10 cellular contexts compared by ENCODE assay signal in genomic region chrX:71542411-71542810, GRCh38. TPM values are rescaled to one million over a fixed set of nuclear protein-coding genes. Genes with fewer than 3 reads are reported as not detected.
A peak's percentile ranks its signal among the peaks of the same experiment; 100 is the strongest.
DNase-seq lines count a peak whose midpoint lies in the region; ATAC-seq, FAIRE-seq and TF ChIP-seq lines count a peak whose summit lies in the region.
"Had no signal": no experiment of that assay in that cellular context is flagged by ENCODE, and none has a peak within 500 bp of the region (broad histone marks: within the 10 kb centered on the region; RNA-seq: fewer than 3 reads in every experiment).

No MANE protein-coding gene starts in this region.

- ATAC-seq in A549: no peak
- peak; percentile 9; the same call in 2 of the 3 replicates for ATAC-seq in SK-N-SH treated with all-trans-retinoic acid at 6 μM for 48 hours
- ATAC-seq in GM21423 (IDR thresholded peaks at IDR 0.05; ENCODE audit: unreplicated experiment): no peak
- no peak for ATAC-seq in GM21360 (IDR thresholded peaks at IDR 0.05; ENCODE audit: unreplicated experiment)
- no peak for ATAC-seq in HG03139 (IDR thresholded peaks at IDR 0.05; ENCODE audit: unreplicated experiment)

- H3K4me1 Mint-ChIP-seq in Calu3 (ENCODE audit: low read depth, unreplicated experiment): peaks cover 32% of the 10 kb centered on the region

- WGBS in A549 (ENCODE audit: missing lambda C conversion rate): 92% methylated on average over 1 of the region's 1 CpG

- H3K4me3 Mint-ChIP-seq in Calu3 (ENCODE audit: low read depth, unreplicated experiment): peak overlapping the region; percentile 46

- no TSS peak for BruUV-seq in Calu3 (replicated peaks; lab: Mats Ljungman, UMichigan)

- no peak for DNase-seq in A549 (ENCODE audit: low read depth in 1 of 2, low spot score in 1 of 2)
- DNase-seq in Calu3: no peak
- DNase-seq in fibroblast of gingiva (ENCODE audit: low read depth): peak; percentile 73
- DNase-seq in hepatic stellate cell (ENCODE audit: low spot score): no peak
- DNase-seq: NCI-H82 had no signal

- TF ChIP-seq EP300 in A549 (IDR thresholded peaks at IDR 0.05): no peak

- TF ChIP-seq POLR2A in A549 (IDR thresholded peaks at IDR 0.05; ENCODE audit: low read length): no peak

- intact Hi-C loops in Calu3 (cut with micrococcal nuclease; ENCODE audit: unreplicated experiment): no loop called here

- POLR2A ChIA-PET in A549 (lab: Yijun Ruan, JAX): interaction anchor here (2.7 kb wide), 1 partner anchor 9 kb away, joined by 22 read pairs; the partner anchor contains the start of gene OGT

- no peak overlapping the region; a peak in 1 of 6 replicates for H3K27ac ChIP-seq in A549

- no peak overlapping the region for H3K4me3 ChIP-seq in A549

- no peak for TF ChIP-seq CTCF in A549 (IDR thresholded peaks at IDR 0.05)
- TF ChIP-seq CTCF in Calu3 (IDR thresholded peaks at IDR 0.05; ENCODE audit: unreplicated experiment): no peak

- peaks cover 69% of the 10 kb centered on the region for H3K4me1 ChIP-seq in A549

- CTCF ChIA-PET in A549 (lab: Yijun Ruan, JAX) (interaction anchor here (0.8 to 1.4 kb wide), 4 partner anchors 10 to 476 kb away, joined by 3 to 5 read pairs (median 4); no protein-coding TSS in a partner anchor), Calu3 (lab: Charles Lee) (interaction anchor here (1.1 to 3.2 kb wide), 2 partner anchors 8 to 10 kb away, joined by 3 to 13 read pairs; no protein-coding TSS in a partner anchor)

- H3K36me3 Mint-ChIP-seq in Calu3 (ENCODE audit: insufficient read depth, unreplicated experiment): peaks cover 55% of the 10 kb centered on the region

- H3K27ac Mint-ChIP-seq in Calu3 (ENCODE audit: unreplicated experiment): peak overlapping the region; percentile 89

- no peak for FAIRE-seq in A549 (lab: Jason Lieb, UNC)
- FAIRE-seq: G401.6 had no signal

- H3K9me3 Mint-ChIP-seq in Calu3 (ENCODE audit: low read depth, unreplicated experiment): no peaks in the 10 kb centered on the region

- no peak for TF ChIP-seq RAD21 in A549 (conservative IDR thresholded peaks at IDR 0.05 in 1 of 2, IDR thresholded peaks at IDR 0.05 in 1 of 2)

- no peaks in the 10 kb centered on the region for H3K9me3 ChIP-seq in A549

- peak overlapping the region; percentile 70 for H3K4me2 ChIP-seq in A549

- H3K27me3 Mint-ChIP-seq in Calu3 (ENCODE audit: unreplicated experiment): no peaks in the 10 kb centered on the region

TF ChIP-seq in A549, 52 proteins besides CTCF, POLR2A, EP300 and RAD21:
- TF ChIP-seq HEYL (CRISPR knock-in tag; IDR thresholded peaks at IDR 0.05) (no peak), CEBPB (IDR thresholded peaks at IDR 0.05) (peak; percentile 68 to 84)

TF ChIP-seq in SK-N-SH treated with all-trans-retinoic acid at 6 μM for 48 hours, 23 proteins besides CTCF, POLR2A, EP300 and RAD21:
- TF ChIP-seq ISL1 (CRISPR knock-in tag; IDR thresholded peaks at IDR 0.05) (peak; percentile 44), CSRNP3 (CRISPR knock-in tag; IDR thresholded peaks at IDR 0.05) (no peak)

RNA-seq across cellular contexts. Expression of gene OGT, which starts 9.5 kb away (rescaled TPM):
- polyA plus RNA-seq in A549 (2011; rRNA removed) (290 and 300 TPM in 2 replicates), A549 (2017; fragmentation: RNase III; extraction: RNeasy Plus Mini Kit Qiagen cat#74134 plus additional on column Dnase treatment) (42.7 to 47.8 TPM (median 47.3 TPM) in 3 replicates)
- polyA plus RNA-seq in A549 (2012; cell fraction: cytosol; rRNA removed): 34.9 and 35.3 TPM in 2 replicates
- polyA plus RNA-seq in A549 (2012; cell fraction: nucleus; rRNA removed): 187 and 235 TPM in 2 replicates
- polyA minus RNA-seq in A549 (2011; rRNA and poly(A)+ RNA removed): 225 and 326 TPM in 2 replicates
- total RNA-seq in Calu3 (2022): 162 and 191 TPM in 2 replicates

RNA-seq across cellular contexts. Expression of gene GCNA, which starts 35.8 kb away (rescaled TPM):
- polyA plus RNA-seq in A549 (2011; rRNA removed) (1.5 and 1.7 TPM in 2 replicates), A549 (2017; fragmentation: RNase III; extraction: RNeasy Plus Mini Kit Qiagen cat#74134 plus additional on column Dnase treatment) (1.4 to 1.6 TPM (median 1.6 TPM) in 3 replicates)
- polyA plus RNA-seq in A549 (2012; cell fraction: cytosol; rRNA removed): 0.45 and 0.61 TPM in 2 replicates
- polyA plus RNA-seq in A549 (2012; cell fraction: nucleus; rRNA removed): 2.0 and 3.5 TPM in 2 replicates
- 1.0 and 2.1 TPM in 2 replicates for polyA minus RNA-seq in A549 (2011; rRNA and poly(A)+ RNA removed)
- 8.1 and 10.2 TPM in 2 replicates for total RNA-seq in Calu3 (2022)
